In the genomic region with DNA sequence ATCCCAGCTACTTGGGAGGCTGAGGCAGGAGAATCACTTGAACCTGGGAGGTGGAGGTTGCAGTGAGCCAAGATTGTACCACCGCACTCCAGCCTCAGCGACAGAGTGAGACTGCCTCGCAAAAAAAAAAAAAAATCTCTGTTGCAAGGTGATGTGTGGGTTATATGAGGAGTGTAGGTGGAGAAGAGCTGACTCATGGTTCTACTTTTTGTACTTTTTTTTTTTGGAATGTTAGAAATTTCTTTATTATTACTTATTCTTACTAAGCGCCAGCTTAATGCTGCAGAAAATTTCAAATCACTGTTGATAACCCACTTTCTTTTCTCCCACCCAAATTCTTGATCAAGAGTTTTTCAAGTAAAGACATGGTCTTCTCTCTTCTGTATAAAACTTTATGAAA, we compare ENCODE assay signal across 3 cellular contexts.
A peak's percentile ranks its signal among the peaks of the same experiment; 100 is the strongest.
TF ChIP-seq lines count a peak whose summit lies in the region.

No MANE protein-coding gene starts in this region.

TF ChIP-seq in HEK293, 187 proteins besides CTCF, POLR2A, EP300 and RAD21:
- peak; percentile 16; the same call in 1 of the 2 replicates for TF ChIP-seq EGR2 (tag by site-specific recombination; IDR thresholded peaks at IDR 0.05; ENCODE audit: low read depth)
- TF ChIP-seq ZNF121 (tag by site-specific recombination; IDR thresholded peaks at IDR 0.05) = no peak
- no peak for TF ChIP-seq ZNF658 (tag by site-specific recombination; IDR thresholded peaks at IDR 0.05)
- no peak for TF ChIP-seq ZBTB20 (tag by site-specific recombination; IDR thresholded peaks at IDR 0.05)
- TF ChIP-seq ZFHX2 (tag by site-specific recombination; conservative IDR thresholded peaks at IDR 0.05) = 0 out of 2 replicates have a peak, but pooled peaks have one; percentile 7
TF ChIP-seq in HEK293: peak in this region for 2.

TF ChIP-seq in IMR-90, 13 proteins besides CTCF, POLR2A, EP300 and RAD21:
- TF ChIP-seq CEBPB (IDR thresholded peaks at IDR 0.05; ENCODE audit: low read depth, low read length) = no peak
- peak; percentile 14; the same call in 1 of the 2 replicates for TF ChIP-seq MAFK (IDR thresholded peaks at IDR 0.05; ENCODE audit: low read depth, low read length)

TF ChIP-seq in K562, 482 proteins besides CTCF, POLR2A, EP300 and RAD21:
- TF ChIP-seq RNF219 (CRISPR knock-in tag; IDR thresholded peaks at IDR 0.05) = no peak
- peak; percentile 70 for TF ChIP-seq ZNF316 (IDR thresholded peaks at IDR 0.05)
- no peak for TF ChIP-seq ZNF644 (tag; IDR thresholded peaks at IDR 0.05; ENCODE audit: low read depth)
- no peak for TF ChIP-seq ZBTB33 (CRISPR knock-in tag; IDR thresholded peaks at IDR 0.05)
- no peak for TF ChIP-seq CLOCK (CRISPR knock-in tag; IDR thresholded peaks at IDR 0.05; ENCODE audit: borderline replicate concordance)
- TF ChIP-seq, protein P1, sequence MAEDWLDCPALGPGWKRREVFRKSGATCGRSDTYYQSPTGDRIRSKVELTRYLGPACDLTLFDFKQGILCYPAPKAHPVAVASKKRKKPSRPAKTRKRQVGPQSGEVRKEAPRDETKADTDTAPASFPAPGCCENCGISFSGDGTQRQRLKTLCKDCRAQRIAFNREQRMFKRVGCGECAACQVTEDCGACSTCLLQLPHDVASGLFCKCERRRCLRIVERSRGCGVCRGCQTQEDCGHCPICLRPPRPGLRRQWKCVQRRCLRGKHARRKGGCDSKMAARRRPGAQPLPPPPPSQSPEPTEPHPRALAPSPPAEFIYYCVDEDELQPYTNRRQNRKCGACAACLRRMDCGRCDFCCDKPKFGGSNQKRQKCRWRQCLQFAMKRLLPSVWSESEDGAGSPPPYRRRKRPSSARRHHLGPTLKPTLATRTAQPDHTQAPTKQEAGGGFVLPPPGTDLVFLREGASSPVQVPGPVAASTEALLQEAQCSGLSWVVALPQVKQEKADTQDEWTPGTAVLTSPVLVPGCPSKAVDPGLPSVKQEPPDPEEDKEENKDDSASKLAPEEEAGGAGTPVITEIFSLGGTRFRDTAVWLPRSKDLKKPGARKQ (CRISPR knock-in tag; IDR thresholded peaks at IDR 0.05) = no peak
- TF ChIP-seq ARID2 (IDR thresholded peaks at IDR 0.05) = no peak
- no peak for TF ChIP-seq BRD4 (IDR thresholded peaks at IDR 0.05)
- TF ChIP-seq CEBPG (CRISPR knock-in tag; IDR thresholded peaks at IDR 0.05) = no peak
- no peak for TF ChIP-seq CEBPG (tag; conservative IDR thresholded peaks at IDR 0.05 in 1 of 2, IDR thresholded peaks at IDR 0.05 in 1 of 2)
- peak; percentile 24; the same call in 1 of the 2 replicates for TF ChIP-seq NFE2 (IDR thresholded peaks at IDR 0.05; ENCODE audit: low read depth)
